Comparison of ENCODE assay signal across 9 cellular contexts in the genomic region with DNA sequence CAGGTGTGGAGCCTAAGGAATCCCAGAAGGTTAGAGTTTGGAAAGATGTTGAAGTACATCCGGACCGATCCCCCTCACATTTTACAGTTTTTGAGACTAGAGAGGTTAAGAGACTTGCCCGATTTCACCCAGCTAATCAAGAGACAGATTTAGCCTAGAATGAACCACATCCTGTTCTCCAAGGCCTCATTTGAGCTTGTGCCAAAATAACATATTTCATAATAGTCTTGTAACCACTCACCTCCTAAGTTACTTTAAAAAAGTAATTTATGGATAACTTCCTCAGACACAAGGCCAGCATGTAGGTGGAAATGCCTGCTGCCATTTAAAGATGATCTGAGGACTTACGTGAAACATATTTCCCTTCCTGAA. TPM values are rescaled to one million over a fixed set of nuclear protein-coding genes. Genes with fewer than 3 reads are reported as not detected.
DNase-seq lines count a peak whose midpoint lies in the region; ATAC-seq and TF ChIP-seq lines count a peak whose summit lies in the region.
"Had no signal": no experiment of that assay in that cellular context is flagged by ENCODE, and none has a peak within 500 bp of the region (broad histone marks: within the 10 kb centered on the region; RNA-seq: fewer than 3 reads in every experiment).

No MANE protein-coding gene starts in this region.

- H3K9me3 ChIP-seq in Peyer's patch (no peaks in the 10 kb centered on the region), tibial artery (no peaks in the 10 kb centered on the region)

- no peaks in the 10 kb centered on the region for H3K36me3 ChIP-seq in Peyer's patch
- H3K36me3 ChIP-seq in tibial artery, result no peaks in the 10 kb centered on the region

- no peak for TF ChIP-seq POLR2A in Peyer's patch (IDR thresholded peaks at IDR 0.05)

- peak overlapping the region; percentile 72 for H3K27ac Mint-ChIP-seq in stimulated activated effector memory CD8-positive, alpha-beta T cell treated with anti-CD3 and anti-CD28 coated beads, Interleukin-12 subunit alpha, Interleukin-12 subunit beta, amount 100 ng/mL, for 72 hours

- H3K27ac ChIP-seq in Peyer's patch (peak overlapping the region; percentile 48 to 74 (median 62)), tibial artery (peak overlapping the region in 1 of 2 donors; percentile 35)

- peaks cover 35% of the 10 kb centered on the region for H3K4me1 Mint-ChIP-seq in stimulated activated effector memory CD8-positive, alpha-beta T cell treated with anti-CD3 and anti-CD28 coated beads, Interleukin-12 subunit alpha, Interleukin-12 subunit beta, amount 100 ng/mL, for 72 hours

- H3K36me3 Mint-ChIP-seq in stimulated activated effector memory CD8-positive, alpha-beta T cell treated with anti-CD3 and anti-CD28 coated beads, Interleukin-12 subunit alpha, Interleukin-12 subunit beta, amount 100 ng/mL, for 72 hours, result no peaks in the 10 kb centered on the region

- H3K27me3 ChIP-seq in Peyer's patch (no peaks in the 10 kb centered on the region), tibial artery (no peaks in the 10 kb centered on the region)

- intact Hi-C loops in tibial artery (cut with DNase I; ENCODE audit: low total_unique reads), result no loop called here

- no peak overlapping the region for H3K4me3 ChIP-seq in Peyer's patch
- no peak overlapping the region for H3K4me3 ChIP-seq in tibial artery
- H3K4me3 ChIP-seq: lung had no signal

- H3K4me3 Mint-ChIP-seq in stimulated activated effector memory CD8-positive, alpha-beta T cell treated with anti-CD3 and anti-CD28 coated beads, Interleukin-12 subunit alpha, Interleukin-12 subunit beta, amount 100 ng/mL, for 72 hours, result peak overlapping the region; percentile 40

- ATAC-seq in HG02678 (IDR thresholded peaks at IDR 0.05; ENCODE audit: unreplicated experiment) (peak; percentile 49), esophagus mucosa (peak; percentile 34)
- ATAC-seq in stimulated activated effector memory CD8-positive, alpha-beta T cell treated with anti-CD3 and anti-CD28 coated beads, Interleukin-12 subunit alpha, Interleukin-12 subunit beta, amount 100 ng/mL, for 72 hours, result peak; percentile 27

- DNase-seq in GM04503 (ENCODE audit: low read depth), result peak; percentile 51
- no peak for DNase-seq in Peyer's patch
- DNase-seq in stimulated activated effector memory CD8-positive, alpha-beta T cell treated with anti-CD3 and anti-CD28 coated beads, Interleukin-12 subunit alpha, Interleukin-12 subunit beta, amount 100 ng/mL, for 72 hours (ENCODE audit: low spot score in 2 of 2), result no peak
- no peak for DNase-seq in UCSD-AML1 (lab: John Stamatoyannopoulos, UW; ENCODE audit: unreplicated experiment)
- no peak for DNase-seq in stimulated activated CD4-positive, alpha-beta T cell treated with anti-CD3 and anti-CD28 coated beads, Interleukin-2, amount 100 ng/mL, for 48 hours
- DNase-seq in tibial artery, result no peak

- H3K9me3 Mint-ChIP-seq in stimulated activated effector memory CD8-positive, alpha-beta T cell treated with anti-CD3 and anti-CD28 coated beads, Interleukin-12 subunit alpha, Interleukin-12 subunit beta, amount 100 ng/mL, for 72 hours, result no peaks in the 10 kb centered on the region

- TF ChIP-seq CTCF in Peyer's patch (IDR thresholded peaks at IDR 0.05) (no peak), tibial artery (IDR thresholded peaks at IDR 0.05) (no peak)

- H3K4me1 ChIP-seq in Peyer's patch (peaks cover 0 to 11% (median 5%) of the 10 kb centered on the region in 4 donors), tibial artery (peaks cover 0 to 24% (median 9%) of the 10 kb centered on the region in 4 donors)

RNA-seq across cellular contexts. Expression of a gene that starts 39.8 kb away (rescaled TPM):
- total RNA-seq in Peyer's patch (10 to 100 TPM; 26.1 to 45.4 (median 33.5) TPM), esophagus mucosa (5.3 TPM)
